Comparison of ENCODE assay signal across 31 cellular contexts in genomic region chr5:35180046-35180445, GRCh38. TPM values are rescaled to one million over a fixed set of nuclear protein-coding genes. Genes with fewer than 3 reads are reported as not detected.
"Had no signal": no experiment of that assay in that cellular context is flagged by ENCODE, and none has a peak within 500 bp of the region (broad histone marks: within the 10 kb centered on the region; RNA-seq: fewer than 3 reads in every experiment).

No MANE protein-coding gene starts in this region.

- DNase-seq: activated B cell treated with CpG ODN at 0.5 μM for 24 hours; activated CD4-positive, alpha-beta memory T cell treated with anti-CD3 and anti-CD28 coated beads, Interleukin-2, amount 10 ng/mL, durations not matched to agents 7 days and 5 days; activated CD4-positive, alpha-beta T cell treated with anti-CD3 and anti-CD28 coated beads for 4 hours; activated CD4-positive, alpha-beta T cell treated with anti-CD3 and anti-CD28 coated beads, Interleukin-2, amount 10 ng/mL, durations not matched to agents 24 days and 14 days; activated CD4-positive, alpha-beta T cell treated with anti-CD3 and anti-CD28 coated beads, Interleukin-2, amount 50 U/mL, for 1 hour; activated CD4-positive, alpha-beta T cell treated with anti-CD3 and anti-CD28 coated beads, Interleukin-2, amount 50 U/mL, for 4 hours; activated CD4-positive, CD25-positive, alpha-beta regulatory T cell treated with anti-CD3 and anti-CD28 coated beads, Interleukin-2, amount 50 U/mL, for 72 hours; activated CD8-positive, alpha-beta memory T cell treated with anti-CD3 and anti-CD28 coated beads for 24 hours; activated CD8-positive, alpha-beta memory T cell treated with anti-CD3 and anti-CD28 coated beads, Interleukin-2, amount 10 ng/mL, durations not matched to agents 7 days and 5 days; activated CD8-positive, alpha-beta memory T cell treated with anti-CD3 and anti-CD28 coated beads, Interleukin-2, amount 50 U/mL, for 48 hours; activated CD8-positive, alpha-beta T cell treated with anti-CD3 and anti-CD28 coated beads, Interleukin-2, amount 10 ng/mL, durations not matched to agents 7 days and 5 days; activated effector memory CD4-positive, alpha-beta T cell treated with Interleukin-2 at 50 U/mL for 16 hours; activated gamma-delta T cell; activated naive CD4-positive, alpha-beta T cell treated with anti-CD3 and anti-CD28 coated beads, Interleukin-2, amount 10 ng/mL, durations not matched to agents 7 days and 5 days; activated naive CD4-positive, alpha-beta T cell treated with Interleukin-2 at 50 U/mL for 16 hours; activated naive CD8-positive, alpha-beta T cell treated with anti-CD3 and anti-CD28 coated beads, Interleukin-2, amount 10 ng/mL, durations not matched to agents 7 days and 5 days; activated naive CD8-positive, alpha-beta T cell treated with anti-CD3 and anti-CD28 coated beads, Interleukin-2, amount 50 U/mL, for 24 hours; activated T-cell treated with anti-CD3 and anti-CD28 coated beads, Interleukin-2, amount 50 U/mL, for 24 hours; activated T-cell treated with anti-CD3 and anti-CD28 coated beads, Interleukin-2, amount 50 U/mL, for 48 hours; amygdala; anterior cingulate cortex; caudate nucleus; cerebellar nuclear complex; T-helper 1 cell; T-helper 2 cell; T-helper 9 cell had no signal

- H3K4me3 ChIP-seq: ascending aorta, cardiac muscle cell had no signal

- H3K27me3 ChIP-seq: ascending aorta, cardiac muscle cell had no signal

- ATAC-seq: activated CD8-positive, alpha-beta memory T cell treated with anti-CD3 and anti-CD28 coated beads, Interleukin-2, amount 10 ng/mL, durations not matched to agents 7 days and 5 days; activated CD8-positive, alpha-beta T cell treated with anti-CD3 and anti-CD28 coated beads, Interleukin-2, amount 10 ng/mL, durations not matched to agents 7 days and 5 days; activated naive CD8-positive, alpha-beta T cell treated with anti-CD3 and anti-CD28 coated beads, Interleukin-2, amount 50 U/mL, for 24 hours had no signal

- H3K27ac ChIP-seq: ascending aorta, cardiac muscle cell, VCaP had no signal

- H3K4me1 ChIP-seq: ascending aorta had no signal

- H3K36me3 ChIP-seq: ascending aorta, cardiac muscle cell had no signal

- H3K9me3 ChIP-seq: ascending aorta had no signal

RNA-seq across cellular contexts. Expression of gene PRLR, which starts 50.2 kb away (rescaled TPM):
- total RNA-seq: activated CD4-positive, alpha-beta memory T cell treated with anti-CD3 and anti-CD28 coated beads, Interleukin-2, amount 10 ng/mL, durations not matched to agents 7 days and 5 days; activated CD4-positive, alpha-beta T cell treated with anti-CD3 and anti-CD28 coated beads, Interleukin-2, amount 10 ng/mL, durations not matched to agents 24 days and 14 days; activated CD8-positive, alpha-beta T cell treated with anti-CD3 and anti-CD28 coated beads, Interleukin-2, amount 10 ng/mL, durations not matched to agents 7 days and 5 days; activated naive CD8-positive, alpha-beta T cell treated with anti-CD3 and anti-CD28 coated beads, Interleukin-2, amount 10 ng/mL, durations not matched to agents 7 days and 5 days; activated T-helper 2 cell treated with anti-CD3 and anti-CD28 coated beads, Interferon-gamma antibody, Interleukin-2, Interleukin-4, amounts not matched to agents 10 μg/mL and 5 μg/mL and 100 μg/mL, durations not matched to agents 14 hours and 24 hours and 36 hours; bronchial epithelial cell had no signal
- polyA plus RNA-seq: cardiac muscle cell had no signal
